Comparison of ENCODE assay signal across 1 cellular context in the genomic region with DNA sequence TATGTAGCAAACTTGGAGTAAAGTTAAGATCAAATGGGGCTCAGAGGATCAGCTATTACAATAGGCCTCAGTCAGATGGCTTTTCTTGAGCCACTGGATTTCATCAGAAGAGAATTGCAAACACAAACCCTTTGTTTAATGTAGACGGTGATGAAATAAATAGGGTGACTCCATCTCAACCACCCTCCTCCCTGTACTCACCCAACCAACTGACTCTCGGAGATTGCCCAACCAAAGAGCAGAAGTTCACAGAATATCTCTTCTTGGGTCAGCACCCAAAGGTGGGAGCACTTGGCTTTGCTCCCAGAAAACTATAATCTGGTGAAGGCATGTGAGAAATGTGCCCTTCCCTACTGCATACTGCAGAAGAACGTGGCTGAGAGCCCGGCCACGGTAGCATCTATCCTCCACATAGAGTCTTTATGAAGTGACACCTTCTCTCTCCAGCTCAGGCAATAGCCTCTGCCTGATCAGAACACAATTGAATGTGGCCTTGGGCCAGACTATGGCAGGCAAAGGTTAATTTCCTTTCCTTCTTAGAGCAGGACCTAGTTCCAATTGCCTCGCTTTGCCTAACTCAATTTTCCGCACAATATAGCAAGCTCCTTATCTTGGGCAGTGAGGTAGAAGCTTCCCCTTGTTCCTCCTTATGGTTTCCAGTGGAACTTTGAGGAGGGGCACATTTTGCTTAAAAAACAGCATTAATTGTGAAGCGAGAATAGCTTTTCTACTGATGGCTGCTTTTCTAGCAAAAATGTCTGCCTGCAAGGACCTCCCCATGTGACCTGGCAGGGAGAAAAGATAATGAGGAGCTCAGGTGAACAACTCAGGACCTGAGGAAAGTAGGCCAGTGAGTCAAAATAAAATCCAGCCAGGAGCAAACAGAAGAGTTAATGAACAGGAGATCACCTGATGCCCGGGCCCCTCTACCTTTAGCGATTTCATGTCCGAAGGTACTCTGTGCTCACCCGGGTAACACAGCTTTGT.
TF ChIP-seq lines count a peak whose summit lies in the region.

No MANE protein-coding gene starts in this region.

TF ChIP-seq in K562, 482 proteins besides CTCF, POLR2A, EP300 and RAD21 (continued from another document):
- TF ChIP-seq, protein P1, sequence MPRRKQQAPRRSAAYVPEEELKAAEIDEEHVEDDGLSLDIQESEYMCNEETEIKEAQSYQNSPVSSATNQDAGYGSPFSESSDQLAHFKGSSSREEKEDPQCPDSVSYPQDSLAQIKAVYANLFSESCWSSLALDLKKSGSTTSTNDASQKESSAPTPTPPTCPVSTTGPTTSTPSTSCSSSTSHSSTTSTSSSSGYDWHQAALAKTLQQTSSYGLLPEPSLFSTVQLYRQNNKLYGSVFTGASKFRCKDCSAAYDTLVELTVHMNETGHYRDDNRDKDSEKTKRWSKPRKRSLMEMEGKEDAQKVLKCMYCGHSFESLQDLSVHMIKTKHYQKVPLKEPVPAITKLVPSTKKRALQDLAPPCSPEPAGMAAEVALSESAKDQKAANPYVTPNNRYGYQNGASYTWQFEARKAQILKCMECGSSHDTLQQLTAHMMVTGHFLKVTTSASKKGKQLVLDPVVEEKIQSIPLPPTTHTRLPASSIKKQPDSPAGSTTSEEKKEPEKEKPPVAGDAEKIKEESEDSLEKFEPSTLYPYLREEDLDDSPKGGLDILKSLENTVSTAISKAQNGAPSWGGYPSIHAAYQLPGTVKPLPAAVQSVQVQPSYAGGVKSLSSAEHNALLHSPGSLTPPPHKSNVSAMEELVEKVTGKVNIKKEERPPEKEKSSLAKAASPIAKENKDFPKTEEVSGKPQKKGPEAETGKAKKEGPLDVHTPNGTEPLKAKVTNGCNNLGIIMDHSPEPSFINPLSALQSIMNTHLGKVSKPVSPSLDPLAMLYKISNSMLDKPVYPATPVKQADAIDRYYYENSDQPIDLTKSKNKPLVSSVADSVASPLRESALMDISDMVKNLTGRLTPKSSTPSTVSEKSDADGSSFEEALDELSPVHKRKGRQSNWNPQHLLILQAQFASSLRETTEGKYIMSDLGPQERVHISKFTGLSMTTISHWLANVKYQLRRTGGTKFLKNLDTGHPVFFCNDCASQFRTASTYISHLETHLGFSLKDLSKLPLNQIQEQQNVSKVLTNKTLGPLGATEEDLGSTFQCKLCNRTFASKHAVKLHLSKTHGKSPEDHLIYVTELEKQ (CRISPR knock-in tag; IDR thresholded peaks at IDR 0.05) = no peak
- TF ChIP-seq MEIS2 (IDR thresholded peaks at IDR 0.05; ENCODE audit: partially characterized antibody) = no peak
- no peak for TF ChIP-seq HDGF (IDR thresholded peaks at IDR 0.05)
- TF ChIP-seq TARDBP (IDR thresholded peaks at IDR 0.05) = no peak
- TF ChIP-seq, protein P2, sequence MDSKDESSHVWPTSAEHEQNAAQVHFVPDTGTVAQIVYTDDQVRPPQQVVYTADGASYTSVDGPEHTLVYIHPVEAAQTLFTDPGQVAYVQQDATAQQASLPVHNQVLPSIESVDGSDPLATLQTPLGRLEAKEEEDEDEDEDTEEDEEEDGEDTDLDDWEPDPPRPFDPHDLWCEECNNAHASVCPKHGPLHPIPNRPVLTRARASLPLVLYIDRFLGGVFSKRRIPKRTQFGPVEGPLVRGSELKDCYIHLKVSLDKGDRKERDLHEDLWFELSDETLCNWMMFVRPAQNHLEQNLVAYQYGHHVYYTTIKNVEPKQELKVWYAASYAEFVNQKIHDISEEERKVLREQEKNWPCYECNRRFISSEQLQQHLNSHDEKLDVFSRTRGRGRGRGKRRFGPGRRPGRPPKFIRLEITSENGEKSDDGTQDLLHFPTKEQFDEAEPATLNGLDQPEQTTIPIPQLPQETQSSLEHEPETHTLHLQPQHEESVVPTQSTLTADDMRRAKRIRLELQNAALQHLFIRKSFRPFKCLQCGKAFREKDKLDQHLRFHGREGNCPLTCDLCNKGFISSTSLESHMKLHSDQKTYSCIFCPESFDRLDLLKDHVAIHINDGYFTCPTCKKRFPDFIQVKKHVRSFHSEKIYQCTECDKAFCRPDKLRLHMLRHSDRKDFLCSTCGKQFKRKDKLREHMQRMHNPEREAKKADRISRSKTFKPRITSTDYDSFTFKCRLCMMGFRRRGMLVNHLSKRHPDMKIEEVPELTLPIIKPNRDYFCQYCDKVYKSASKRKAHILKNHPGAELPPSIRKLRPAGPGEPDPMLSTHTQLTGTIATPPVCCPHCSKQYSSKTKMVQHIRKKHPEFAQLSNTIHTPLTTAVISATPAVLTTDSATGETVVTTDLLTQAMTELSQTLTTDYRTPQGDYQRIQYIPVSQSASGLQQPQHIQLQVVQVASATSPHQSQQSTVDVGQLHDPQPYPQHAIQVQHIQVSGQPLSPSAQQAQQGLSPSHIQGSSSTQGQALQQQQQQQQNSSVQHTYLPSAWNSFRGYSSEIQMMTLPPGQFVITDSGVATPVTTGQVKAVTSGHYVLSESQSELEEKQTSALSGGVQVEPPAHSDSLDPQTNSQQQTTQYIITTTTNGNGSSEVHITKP (IDR thresholded peaks at IDR 0.05; ENCODE audit: partially characterized antibody) = peak; percentile 40
- no peak for TF ChIP-seq CREBBP (IDR thresholded peaks at IDR 0.05; ENCODE audit: low read depth, low read length)
- TF ChIP-seq TAL1 (IDR thresholded peaks at IDR 0.05) = peak; percentile 57
- TF ChIP-seq, protein P3, sequence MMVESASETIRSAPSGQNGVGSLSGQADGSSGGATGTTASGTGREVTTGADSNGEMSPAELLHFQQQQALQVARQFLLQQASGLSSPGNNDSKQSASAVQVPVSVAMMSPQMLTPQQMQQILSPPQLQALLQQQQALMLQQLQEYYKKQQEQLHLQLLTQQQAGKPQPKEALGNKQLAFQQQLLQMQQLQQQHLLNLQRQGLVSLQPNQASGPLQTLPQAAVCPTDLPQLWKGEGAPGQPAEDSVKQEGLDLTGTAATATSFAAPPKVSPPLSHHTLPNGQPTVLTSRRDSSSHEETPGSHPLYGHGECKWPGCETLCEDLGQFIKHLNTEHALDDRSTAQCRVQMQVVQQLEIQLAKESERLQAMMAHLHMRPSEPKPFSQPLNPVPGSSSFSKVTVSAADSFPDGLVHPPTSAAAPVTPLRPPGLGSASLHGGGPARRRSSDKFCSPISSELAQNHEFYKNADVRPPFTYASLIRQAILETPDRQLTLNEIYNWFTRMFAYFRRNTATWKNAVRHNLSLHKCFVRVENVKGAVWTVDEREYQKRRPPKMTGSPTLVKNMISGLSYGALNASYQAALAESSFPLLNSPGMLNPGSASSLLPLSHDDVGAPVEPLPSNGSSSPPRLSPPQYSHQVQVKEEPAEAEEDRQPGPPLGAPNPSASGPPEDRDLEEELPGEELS (CRISPR knock-in tag; IDR thresholded peaks at IDR 0.05; ENCODE audit: borderline replicate concordance) = no peak
- TF ChIP-seq, protein P4, sequence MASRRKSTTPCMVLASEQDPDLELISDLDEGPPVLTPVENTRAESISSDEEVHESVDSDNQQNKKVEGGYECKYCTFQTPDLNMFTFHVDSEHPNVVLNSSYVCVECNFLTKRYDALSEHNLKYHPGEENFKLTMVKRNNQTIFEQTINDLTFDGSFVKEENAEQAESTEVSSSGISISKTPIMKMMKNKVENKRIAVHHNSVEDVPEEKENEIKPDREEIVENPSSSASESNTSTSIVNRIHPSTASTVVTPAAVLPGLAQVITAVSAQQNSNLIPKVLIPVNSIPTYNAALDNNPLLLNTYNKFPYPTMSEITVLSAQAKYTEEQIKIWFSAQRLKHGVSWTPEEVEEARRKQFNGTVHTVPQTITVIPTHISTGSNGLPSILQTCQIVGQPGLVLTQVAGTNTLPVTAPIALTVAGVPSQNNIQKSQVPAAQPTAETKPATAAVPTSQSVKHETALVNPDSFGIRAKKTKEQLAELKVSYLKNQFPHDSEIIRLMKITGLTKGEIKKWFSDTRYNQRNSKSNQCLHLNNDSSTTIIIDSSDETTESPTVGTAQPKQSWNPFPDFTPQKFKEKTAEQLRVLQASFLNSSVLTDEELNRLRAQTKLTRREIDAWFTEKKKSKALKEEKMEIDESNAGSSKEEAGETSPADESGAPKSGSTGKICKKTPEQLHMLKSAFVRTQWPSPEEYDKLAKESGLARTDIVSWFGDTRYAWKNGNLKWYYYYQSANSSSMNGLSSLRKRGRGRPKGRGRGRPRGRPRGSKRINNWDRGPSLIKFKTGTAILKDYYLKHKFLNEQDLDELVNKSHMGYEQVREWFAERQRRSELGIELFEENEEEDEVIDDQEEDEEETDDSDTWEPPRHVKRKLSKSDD (conservative IDR thresholded peaks at IDR 0.05; ENCODE audit: low read length) = no peak
- no peak for TF ChIP-seq HNRNPK (IDR thresholded peaks at IDR 0.05; ENCODE audit: low read depth, low read length, poor library complexity, severe bottlenecking)
- TF ChIP-seq, protein P5, sequence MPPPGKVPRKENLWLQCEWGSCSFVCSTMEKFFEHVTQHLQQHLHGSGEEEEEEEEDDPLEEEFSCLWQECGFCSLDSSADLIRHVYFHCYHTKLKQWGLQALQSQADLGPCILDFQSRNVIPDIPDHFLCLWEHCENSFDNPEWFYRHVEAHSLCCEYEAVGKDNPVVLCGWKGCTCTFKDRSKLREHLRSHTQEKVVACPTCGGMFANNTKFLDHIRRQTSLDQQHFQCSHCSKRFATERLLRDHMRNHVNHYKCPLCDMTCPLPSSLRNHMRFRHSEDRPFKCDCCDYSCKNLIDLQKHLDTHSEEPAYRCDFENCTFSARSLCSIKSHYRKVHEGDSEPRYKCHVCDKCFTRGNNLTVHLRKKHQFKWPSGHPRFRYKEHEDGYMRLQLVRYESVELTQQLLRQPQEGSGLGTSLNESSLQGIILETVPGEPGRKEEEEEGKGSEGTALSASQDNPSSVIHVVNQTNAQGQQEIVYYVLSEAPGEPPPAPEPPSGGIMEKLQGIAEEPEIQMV (tag; conservative IDR thresholded peaks at IDR 0.05; ENCODE audit: low read depth) = no peak
- TF ChIP-seq POLR2B (IDR thresholded peaks at IDR 0.05; ENCODE audit: low read depth, partially characterized antibody) = no peak
- no peak for TF ChIP-seq MYBL2 (IDR thresholded peaks at IDR 0.05; ENCODE audit: low read depth)
- no peak for TF ChIP-seq MYBL2 (CRISPR knock-in tag; IDR thresholded peaks at IDR 0.05; ENCODE audit: borderline replicate concordance)
- TF ChIP-seq, protein P6, sequence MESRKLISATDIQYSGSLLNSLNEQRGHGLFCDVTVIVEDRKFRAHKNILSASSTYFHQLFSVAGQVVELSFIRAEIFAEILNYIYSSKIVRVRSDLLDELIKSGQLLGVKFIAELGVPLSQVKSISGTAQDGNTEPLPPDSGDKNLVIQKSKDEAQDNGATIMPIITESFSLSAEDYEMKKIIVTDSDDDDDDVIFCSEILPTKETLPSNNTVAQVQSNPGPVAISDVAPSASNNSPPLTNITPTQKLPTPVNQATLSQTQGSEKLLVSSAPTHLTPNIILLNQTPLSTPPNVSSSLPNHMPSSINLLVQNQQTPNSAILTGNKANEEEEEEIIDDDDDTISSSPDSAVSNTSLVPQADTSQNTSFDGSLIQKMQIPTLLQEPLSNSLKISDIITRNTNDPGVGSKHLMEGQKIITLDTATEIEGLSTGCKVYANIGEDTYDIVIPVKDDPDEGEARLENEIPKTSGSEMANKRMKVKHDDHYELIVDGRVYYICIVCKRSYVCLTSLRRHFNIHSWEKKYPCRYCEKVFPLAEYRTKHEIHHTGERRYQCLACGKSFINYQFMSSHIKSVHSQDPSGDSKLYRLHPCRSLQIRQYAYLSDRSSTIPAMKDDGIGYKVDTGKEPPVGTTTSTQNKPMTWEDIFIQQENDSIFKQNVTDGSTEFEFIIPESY (CRISPR knock-in tag; IDR thresholded peaks at IDR 0.05) = no peak
- peak; percentile 36; the same call in 1 of the 2 replicates for TF ChIP-seq CXXC5 (CRISPR knock-in tag; IDR thresholded peaks at IDR 0.05)
- peak; percentile 74 to 86 for TF ChIP-seq TRIM24 (IDR thresholded peaks at IDR 0.05)
- no peak for TF ChIP-seq DIDO1 (tag; IDR thresholded peaks at IDR 0.05; ENCODE audit: low read depth)
- no peak for TF ChIP-seq NCOA4 (IDR thresholded peaks at IDR 0.05; ENCODE audit: partially characterized antibody)
- no peak for TF ChIP-seq U2AF1 (optimal IDR thresholded peaks at IDR 0.05; ENCODE audit: low read depth, low read length)
- TF ChIP-seq, protein P7, sequence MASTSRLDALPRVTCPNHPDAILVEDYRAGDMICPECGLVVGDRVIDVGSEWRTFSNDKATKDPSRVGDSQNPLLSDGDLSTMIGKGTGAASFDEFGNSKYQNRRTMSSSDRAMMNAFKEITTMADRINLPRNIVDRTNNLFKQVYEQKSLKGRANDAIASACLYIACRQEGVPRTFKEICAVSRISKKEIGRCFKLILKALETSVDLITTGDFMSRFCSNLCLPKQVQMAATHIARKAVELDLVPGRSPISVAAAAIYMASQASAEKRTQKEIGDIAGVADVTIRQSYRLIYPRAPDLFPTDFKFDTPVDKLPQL (IDR thresholded peaks at IDR 0.05; ENCODE audit: extremely low read depth, insufficient read length) = no peak
- TF ChIP-seq, protein P8, sequence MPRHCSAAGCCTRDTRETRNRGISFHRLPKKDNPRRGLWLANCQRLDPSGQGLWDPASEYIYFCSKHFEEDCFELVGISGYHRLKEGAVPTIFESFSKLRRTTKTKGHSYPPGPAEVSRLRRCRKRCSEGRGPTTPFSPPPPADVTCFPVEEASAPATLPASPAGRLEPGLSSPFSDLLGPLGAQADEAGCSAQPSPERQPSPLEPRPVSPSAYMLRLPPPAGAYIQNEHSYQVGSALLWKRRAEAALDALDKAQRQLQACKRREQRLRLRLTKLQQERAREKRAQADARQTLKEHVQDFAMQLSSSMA (CRISPR knock-in tag; IDR thresholded peaks at IDR 0.05) = no peak
